In genomic region chr4:80705311-80705710, GRCh38 we compare ENCODE assay signal across 17 cellular contexts.
"Had no signal": no experiment of that assay in that cellular context is flagged by ENCODE, and none has a peak within 500 bp of the region (broad histone marks: within the 10 kb centered on the region; RNA-seq: fewer than 3 reads in every experiment).

No MANE protein-coding gene starts in this region.

- H3K27me3 Mint-ChIP-seq: naive thymus-derived CD4-positive, alpha-beta T cell; stimulated activated naive CD8-positive, alpha-beta T cell treated with anti-CD3 and anti-CD28 coated beads, Interleukin-15, amount 100 ng/mL, for 72 hours had no signal

- H3K27ac Mint-ChIP-seq: naive thymus-derived CD4-positive, alpha-beta T cell; stimulated activated naive B cell treated with anti-CD40 and anti-IgM and Interleukin-4, amounts not matched to agents 10 μg/mL and 1 μg/mL and 100 μg/mL, for 72 hours; stimulated activated naive CD8-positive, alpha-beta T cell treated with anti-CD3 and anti-CD28 coated beads, Interleukin-15, amount 100 ng/mL, for 72 hours had no signal

- H3K4me3 Mint-ChIP-seq: naive thymus-derived CD4-positive, alpha-beta T cell; stimulated activated naive B cell treated with anti-CD40 and anti-IgM and Interleukin-4, amounts not matched to agents 10 μg/mL and 1 μg/mL and 100 μg/mL, for 72 hours; stimulated activated naive CD8-positive, alpha-beta T cell treated with anti-CD3 and anti-CD28 coated beads, Interleukin-15, amount 100 ng/mL, for 72 hours had no signal

- H3K9me3 Mint-ChIP-seq: stimulated activated naive B cell treated with anti-CD40 and anti-IgM and Interleukin-4, amounts not matched to agents 10 μg/mL and 1 μg/mL and 100 μg/mL, for 72 hours; stimulated activated naive CD8-positive, alpha-beta T cell treated with anti-CD3 and anti-CD28 coated beads, Interleukin-15, amount 100 ng/mL, for 72 hours had no signal

- H3K36me3 Mint-ChIP-seq: naive thymus-derived CD4-positive, alpha-beta T cell; stimulated activated naive B cell treated with anti-CD40 and anti-IgM and Interleukin-4, amounts not matched to agents 10 μg/mL and 1 μg/mL and 100 μg/mL, for 72 hours had no signal

- H3K4me3 ChIP-seq: colonic mucosa, gastrocnemius medialis, heart right ventricle, spleen, testis, tibial nerve had no signal

- H3K27me3 ChIP-seq: colonic mucosa, gastrocnemius medialis, heart right ventricle, neutrophil, spleen, testis, tibial nerve had no signal

- H3K27ac ChIP-seq: colonic mucosa, gastrocnemius medialis, heart right ventricle, neutrophil, spleen, testis, tibial nerve had no signal

- H3K9me3 ChIP-seq: colonic mucosa, gastrocnemius medialis, heart right ventricle, neutrophil, spleen, testis, tibial nerve had no signal

- H3K36me3 ChIP-seq: colonic mucosa, gastrocnemius medialis, heart right ventricle, neutrophil, spleen, tibial nerve had no signal

- ATAC-seq: gastrocnemius medialis; heart right ventricle; naive thymus-derived CD4-positive, alpha-beta T cell; sciatic nerve; stimulated activated naive B cell treated with anti-CD40 and anti-IgM and Interleukin-4, amounts not matched to agents 10 μg/mL and 1 μg/mL and 100 μg/mL, for 72 hours; stimulated activated naive CD8-positive, alpha-beta T cell treated with anti-CD3 and anti-CD28 coated beads, Interleukin-15, amount 100 ng/mL, for 72 hours had no signal

- H3K4me1 ChIP-seq: colonic mucosa, gastrocnemius medialis, heart right ventricle, spleen, testis, tibial nerve had no signal

- DNase-seq: colonic mucosa; dermis blood vessel endothelial cell; erythroblast; gastrocnemius medialis; heart right ventricle; hypothalamus; kidney glomerular epithelial cell; naive thymus-derived CD4-positive, alpha-beta T cell; spleen; stimulated activated CD4-positive, alpha-beta T cell treated with anti-CD3 and anti-CD28 coated beads, Interleukin-2, amount 100 ng/mL, for 24 hours; stimulated activated CD4-positive, alpha-beta T cell treated with anti-CD3 and anti-CD28 coated beads, Interleukin-4, amount 100 ng/mL, for 4 hours; stimulated activated naive B cell treated with anti-CD40 and anti-IgM and Interleukin-4, amounts not matched to agents 10 μg/mL and 1 μg/mL and 100 μg/mL, for 72 hours; stimulated activated naive CD8-positive, alpha-beta T cell treated with anti-CD3 and anti-CD28 coated beads, Interleukin-15, amount 100 ng/mL, for 72 hours; testis had no signal

- H3K4me1 Mint-ChIP-seq: stimulated activated naive B cell treated with anti-CD40 and anti-IgM and Interleukin-4, amounts not matched to agents 10 μg/mL and 1 μg/mL and 100 μg/mL, for 72 hours had no signal
